Comparison of ENCODE assay signal across 1 cellular context in the genomic region with DNA sequence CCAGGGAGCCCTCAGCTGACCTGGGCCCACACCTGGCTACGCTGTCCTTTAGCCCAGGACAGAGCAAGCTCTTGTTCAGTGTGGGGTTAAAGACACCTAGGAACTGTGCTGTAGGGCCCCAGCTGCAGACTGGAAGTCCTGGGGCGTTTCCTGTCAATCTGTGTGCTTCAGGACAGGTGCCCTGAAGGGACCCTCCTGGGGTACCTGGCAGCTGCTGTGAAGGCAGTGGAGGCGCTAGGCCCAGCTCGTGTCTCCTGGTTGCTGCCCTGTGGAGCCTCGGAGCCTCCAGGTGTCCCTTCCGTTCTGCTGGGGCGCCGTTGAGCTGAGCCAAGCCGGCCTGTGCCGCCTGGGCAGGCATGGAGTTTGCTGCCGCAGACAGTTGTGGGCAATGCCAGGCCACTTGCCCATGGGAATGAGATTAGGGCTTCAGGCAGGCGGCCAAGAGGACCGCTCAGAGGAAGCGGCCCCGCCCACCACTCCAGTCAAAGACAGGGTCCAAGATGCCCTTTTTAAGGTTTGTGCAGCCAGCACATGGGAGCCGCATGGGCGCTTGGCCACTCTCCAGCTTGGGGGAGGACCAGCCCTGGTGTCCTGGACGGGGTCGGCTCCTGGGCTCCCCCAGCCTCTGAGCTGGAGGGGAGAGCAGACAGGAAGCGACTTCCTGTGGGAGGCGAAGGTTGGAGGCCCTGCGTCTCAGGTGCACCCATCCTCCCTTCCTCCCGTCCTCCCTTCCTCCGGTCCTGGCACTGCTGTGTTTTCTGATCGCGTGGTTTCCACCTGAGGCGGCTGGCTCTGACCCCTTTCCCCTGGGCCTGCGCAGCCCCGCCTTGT.
TF ChIP-seq lines count a peak whose summit lies in the region.

No MANE protein-coding gene starts in this region.

TF ChIP-seq in GM12878, 131 proteins besides CTCF, POLR2A, EP300 and RAD21:
- TF ChIP-seq POLR2AphosphoS5 (IDR thresholded peaks at IDR 0.05; ENCODE audit: low read length) = peak; percentile 65
- TF ChIP-seq NR2C1 (IDR thresholded peaks at IDR 0.05) = no peak
